ENCODE assay signal across 28 cellular contexts in the genomic region with DNA sequence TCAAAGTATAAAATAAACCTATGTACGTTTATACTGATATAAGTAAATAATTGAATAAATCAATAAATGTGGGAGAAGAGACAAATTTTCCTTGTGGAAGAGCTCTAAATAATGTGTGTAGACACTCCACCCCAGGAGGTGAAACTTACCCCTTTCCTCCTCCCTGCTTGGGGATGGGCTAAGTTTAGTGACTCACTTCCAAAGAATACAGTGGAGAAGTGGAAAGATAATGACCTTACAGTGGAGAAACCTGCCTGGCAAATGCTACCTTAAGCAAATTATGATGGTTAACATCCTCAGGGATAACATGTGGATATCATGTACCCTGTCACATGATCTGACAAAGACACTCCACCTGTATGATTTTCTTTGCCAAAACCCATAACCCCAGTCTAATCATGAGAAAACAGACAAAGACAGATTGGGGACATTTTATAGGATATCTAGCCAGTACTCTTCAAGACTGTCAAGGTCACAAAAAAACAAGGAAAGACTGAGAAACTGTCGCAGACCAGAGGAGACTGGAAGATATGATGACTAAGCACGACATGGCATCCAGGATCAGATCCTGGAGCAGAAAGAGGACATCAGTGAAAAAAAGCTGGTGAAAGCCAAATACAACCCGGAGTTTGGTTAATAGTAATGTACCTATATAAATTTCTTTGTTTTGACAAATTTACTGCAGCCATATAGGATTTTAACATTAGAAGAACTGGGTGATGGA.
DNase-seq lines count a peak whose midpoint lies in the region; ATAC-seq, FAIRE-seq and TF ChIP-seq lines count a peak whose summit lies in the region.
"Had no signal": no experiment of that assay in that cellular context is flagged by ENCODE, and none has a peak within 500 bp of the region (broad histone marks: within the 10 kb centered on the region; RNA-seq: fewer than 3 reads in every experiment).

No MANE protein-coding gene starts in this region.

- no peak for TF ChIP-seq CTCF in RWPE2 (IDR thresholded peaks at IDR 0.05; ENCODE audit: poor library complexity, severe bottlenecking)
- no peak for TF ChIP-seq CTCF in keratinocyte (optimal IDR thresholded peaks at IDR 0.05 in 1 of 3, IDR thresholded peaks at IDR 0.05 in 1 of 3, conservative IDR thresholded peaks at IDR 0.05 in 1 of 3; ENCODE audit: extremely low read depth in 1 of 3, insufficient read depth in 2 of 3, low read length in 3 of 3)

- H3K9me3 ChIP-seq in RWPE2 (ENCODE audit: severe bottlenecking) (no peaks in the 10 kb centered on the region), keratinocyte (ENCODE audit: control insufficient read depth, low read depth, low read length) (no peaks in the 10 kb centered on the region)
- H3K9me3 ChIP-seq: prostate gland, sigmoid colon had no signal

- peak; percentile 32 for FAIRE-seq in keratinocyte (lab: Jason Lieb, UNC)

- H3K79me2 ChIP-seq in keratinocyte (ENCODE audit: control insufficient read depth, insufficient read depth, low read length): no peaks in the 10 kb centered on the region

- H3K9ac ChIP-seq in keratinocyte (ENCODE audit: control insufficient read depth, extremely low read depth, insufficient read depth, low read length): no peak overlapping the region

- DNase-seq in DMS53 (lab: John Stamatoyannopoulos, UW) (peak; percentile 12), DMS53 treated with DMSO at 0.1 percent for 48 hours (lab: John Stamatoyannopoulos, UW; ENCODE audit: unreplicated experiment) (no peak), HT1080 (ENCODE audit: low read depth) (peak; percentile 42), RWPE2 (ENCODE audit: low spot score) (no peak), keratinocyte (ENCODE audit: low read depth, low spot score) (peak; percentile 17), left ventricle myocardium superior (no peak), hepatic stellate cell (ENCODE audit: low spot score) (no peak), NK-92 (lab: John Stamatoyannopoulos, UW; ENCODE audit: unreplicated experiment) (no peak)
- DNase-seq: activated CD4-positive, CD25-positive, alpha-beta regulatory T cell treated with anti-CD3 and anti-CD28 coated beads, Interleukin-2, amount 50 U/mL, for 72 hours; activated CD8-positive, alpha-beta T cell treated with anti-CD3 and anti-CD28 coated beads for 36 hours; aorta; caudate nucleus; CD8-positive, alpha-beta T cell; cortex of kidney; effector memory CD8-positive, alpha-beta T cell; GDM1; hippocampal formation; naive B cell; NCI-H1436 treated with DMSO at 0.1 percent for 48 hours; NCI-H2107; RPMI8226; sigmoid colon; stimulated activated CD4-positive, alpha-beta T cell treated with anti-CD3 and anti-CD28 coated beads, Interleukin-4, amount 100 ng/mL, for 4 hours had no signal

- dilution Hi-C loops in keratinocyte (cut with MboI; ENCODE audit: extremely low pct_ligation_motif_present, low sequenced_read_pairs): no loop called here

- ATAC-seq in RWPE2 (ENCODE audit: low read depth) (peak; percentile 52; the same call in 1 of the 3 replicates), left ventricle myocardium superior (no peak)
- ATAC-seq: activated CD8-positive, alpha-beta T cell treated with anti-CD3 and anti-CD28 coated beads for 36 hours; CD8-positive, alpha-beta T cell; effector memory CD8-positive, alpha-beta T cell; gastroesophageal sphincter; left lobe of liver; stimulated activated memory B cell treated with anti-CD40 and anti-IgM and Interleukin-4, amounts not matched to agents 10 μg/mL and 1 μg/mL and 100 μg/mL, for 72 hours had no signal

- H3K4me1 ChIP-seq in RWPE2 (ENCODE audit: insufficient read depth, poor library complexity, severe bottlenecking): no peaks in the 10 kb centered on the region
- peaks cover 3% of the 10 kb centered on the region for H3K4me1 ChIP-seq in keratinocyte (ENCODE audit: control insufficient read depth, extremely low read depth, insufficient read depth, low read length)
- H3K4me1 ChIP-seq: gastroesophageal sphincter, prostate gland, sigmoid colon had no signal

- no peaks in the 10 kb centered on the region for H4K20me1 ChIP-seq in keratinocyte (ENCODE audit: control insufficient read depth, extremely low read depth, insufficient read depth, low read length)

- H3K4me3 ChIP-seq in RWPE2 (ENCODE audit: severe bottlenecking) (no peak overlapping the region), keratinocyte (ENCODE audit: control insufficient read depth in 2 of 3, extremely low read depth in 1 of 3, insufficient read depth in 2 of 3, low read depth in 1 of 3, low read length in 3 of 3) (no peak overlapping the region)
- H3K4me3 ChIP-seq: gastroesophageal sphincter, prostate gland, sigmoid colon had no signal

- no peaks in the 10 kb centered on the region for H3K27me3 ChIP-seq in RWPE2 (ENCODE audit: insufficient read depth, poor library complexity, severe bottlenecking)
- no peaks in the 10 kb centered on the region for H3K27me3 ChIP-seq in keratinocyte (ENCODE audit: control insufficient read depth, extremely low read depth, insufficient read depth, low read length)
- H3K27me3 ChIP-seq: gastroesophageal sphincter, sigmoid colon had no signal

- H3K36me3 ChIP-seq in RWPE2 (ENCODE audit: low read depth) (no peaks in the 10 kb centered on the region), keratinocyte (ENCODE audit: control insufficient read depth in 2 of 2, extremely low read depth in 1 of 2, insufficient read depth in 2 of 2, low read length in 2 of 2) (no peaks in the 10 kb centered on the region)
- H3K36me3 ChIP-seq: gastroesophageal sphincter, prostate gland, sigmoid colon had no signal

- H2AFZ ChIP-seq in keratinocyte (ENCODE audit: control insufficient read depth, low read length): no peak overlapping the region

- H3K4me2 ChIP-seq in keratinocyte (ENCODE audit: control insufficient read depth, extremely low read depth, insufficient read depth, low read depth, low read length): no peak overlapping the region

- intact Hi-C loops in left ventricle myocardium superior (cut with micrococcal nuclease): no loop called here

- H3K27ac ChIP-seq in RWPE2 (ENCODE audit: poor library complexity, severe bottlenecking) (no peak overlapping the region), keratinocyte (ENCODE audit: control insufficient read depth, insufficient read depth, low read length) (no peak overlapping the region)
- H3K27ac ChIP-seq: 22Rv1, gastroesophageal sphincter, prostate gland, sigmoid colon had no signal

- no peaks in the 10 kb centered on the region for H3K9me1 ChIP-seq in keratinocyte (ENCODE audit: control insufficient read depth, extremely low read depth, insufficient read depth, low read length)

Comparison
In these comparisons a context has a peak if more than half of its experiments do, and no peak if none do; other contexts are left out.
1. DNase-seq: peak in DMS53 (single experiment), HT1080 (single experiment) and keratinocyte (single experiment); none in DMS53 treated with DMSO at 0.1 percent for 48 hours (single experiment), RWPE2 (single experiment), left ventricle myocardium superior (single experiment), hepatic stellate cell (single experiment) and NK-92 (single experiment).